ENCODE assay signal across 8 cellular contexts in genomic region chr6:50815436-50816114, GRCh38. TPM values are rescaled to one million over a fixed set of nuclear protein-coding genes. Genes with fewer than 3 reads are reported as not detected.
DNase-seq lines count a peak whose midpoint lies in the region; ATAC-seq and TF ChIP-seq lines count a peak whose summit lies in the region.

No MANE protein-coding gene starts in this region.

- intact Hi-C loops in heart left ventricle (cut with DNase I), result loop anchor here (2.0 to 10.0 kb wide), 7 partner anchors 1142 to 1209 kb away; no protein-coding TSS in a partner anchor
- intact Hi-C loops in cardiac septum (cut with DNase I), result loop anchor here (10.0 kb wide), 2 partner anchors 1139 to 1209 kb away; no protein-coding TSS in a partner anchor
- intact Hi-C loops in dorsolateral prefrontal cortex (cut with DNase I), result loop anchor here (2.0 to 10.0 kb wide), 7 partner anchors 529 to 1209 kb away; no protein-coding TSS in a partner anchor

- H3K27me3 ChIP-seq in heart left ventricle, result peaks cover 10 to 79% (median 62%) of the 10 kb centered on the region in 9 donors
- peaks cover 6 to 94% (median 78%) of the 10 kb centered on the region in 45 donors for H3K27me3 ChIP-seq in dorsolateral prefrontal cortex
- H3K27me3 ChIP-seq in neuron (ENCODE audit: insufficient read depth, low read length), result peaks cover 32% of the 10 kb centered on the region

- H3K9me3 ChIP-seq in heart left ventricle, result no peaks in the 10 kb centered on the region
- H3K9me3 ChIP-seq in neuron (ENCODE audit: low read length), result no peaks in the 10 kb centered on the region

- H3K27ac ChIP-seq in heart left ventricle (no peak overlapping the region), dorsolateral prefrontal cortex (no peak overlapping the region)

- no peak for TF ChIP-seq POLR2A in heart left ventricle (IDR thresholded peaks at IDR 0.05)

- H3K4me3 ChIP-seq in heart left ventricle (peak overlapping the region in 9 of 12 donors; percentile 2 to 51 (median 36)), dorsolateral prefrontal cortex (peak overlapping the region in 51 of 59 donors; percentile 7 to 59 (median 40)), neuron (ENCODE audit: low read length) (peak overlapping the region; percentile 36)

- H3K4me1 ChIP-seq in heart left ventricle (peaks cover 0 to 19% (median 1%) of the 10 kb centered on the region in 12 donors), neuron (ENCODE audit: insufficient read depth, low read length) (peaks cover 5% of the 10 kb centered on the region)

- H3K36me3 ChIP-seq in heart left ventricle (no peaks in the 10 kb centered on the region), neuron (ENCODE audit: insufficient read depth, low read length) (no peaks in the 10 kb centered on the region)

- 7 to 11% (median 9%) methylated on average over 16 of the region's 16 CpGs for WGBS in heart left ventricle, 4 donors

- no peak overlapping the region for H2AFZ ChIP-seq in neuron (ENCODE audit: low read depth, low read length)

- DNase-seq in heart left ventricle, result no peak
- no peak for DNase-seq in cardiac septum (ENCODE audit: low spot score)
- DNase-seq in NCI-H345 (lab: John Stamatoyannopoulos, UW), result peak; percentile 26
- DNase-seq in dorsolateral prefrontal cortex, result no peak
- no peak for DNase-seq in cortex of kidney (lab: John Stamatoyannopoulos, UW)
- no peak for DNase-seq in hepatic stellate cell (ENCODE audit: low spot score)

- ATAC-seq in heart left ventricle (no peak), HG02610 (IDR thresholded peaks at IDR 0.05; ENCODE audit: unreplicated experiment) (peak; percentile 61)

- TF ChIP-seq CTCF in heart left ventricle (IDR thresholded peaks at IDR 0.05) (no peak), dorsolateral prefrontal cortex (IDR thresholded peaks at IDR 0.05 in 54 of 56, conservative IDR thresholded peaks at IDR 0.05 in 2 of 56; ENCODE audit: low read depth in 1 of 56, partially characterized antibody in 56 of 56) (peak in 11 of 56 donors; percentile 11 to 39 (median 25))

RNA-seq across cellular contexts. Expression of gene TFAP2B, which starts 3.1 kb away (rescaled TPM):
- total RNA-seq in heart left ventricle (not detected), cardiac septum (not detected), dorsolateral prefrontal cortex (under 1 TPM in 1 of 120 experiments, not detected in 119; 0.14 TPM)
- not detected for polyA plus RNA-seq in heart left ventricle
